ENCODE assay signal across 1 cellular context in the genomic region with DNA sequence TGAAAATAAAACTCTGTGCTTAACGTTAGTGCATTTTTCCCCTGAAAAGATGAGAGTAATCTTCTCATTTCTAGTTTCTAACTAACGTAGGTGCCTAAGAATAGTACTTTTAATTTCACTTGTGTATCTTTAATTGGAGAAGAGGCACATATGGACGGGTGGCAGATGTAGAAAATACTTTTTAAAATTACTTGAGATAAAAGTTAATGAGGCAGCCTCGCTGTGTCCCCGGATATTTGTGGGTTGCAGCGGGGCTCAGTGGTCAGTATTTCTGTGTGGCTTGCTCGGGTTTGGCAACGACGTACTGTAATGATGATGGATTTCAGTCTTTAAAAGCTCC.
TF ChIP-seq lines count a peak whose summit lies in the region.

No MANE protein-coding gene starts in this region.

TF ChIP-seq in HepG2, 621 proteins besides CTCF, POLR2A, EP300 and RAD21 (continued from another document):
- TF ChIP-seq, protein P1, sequence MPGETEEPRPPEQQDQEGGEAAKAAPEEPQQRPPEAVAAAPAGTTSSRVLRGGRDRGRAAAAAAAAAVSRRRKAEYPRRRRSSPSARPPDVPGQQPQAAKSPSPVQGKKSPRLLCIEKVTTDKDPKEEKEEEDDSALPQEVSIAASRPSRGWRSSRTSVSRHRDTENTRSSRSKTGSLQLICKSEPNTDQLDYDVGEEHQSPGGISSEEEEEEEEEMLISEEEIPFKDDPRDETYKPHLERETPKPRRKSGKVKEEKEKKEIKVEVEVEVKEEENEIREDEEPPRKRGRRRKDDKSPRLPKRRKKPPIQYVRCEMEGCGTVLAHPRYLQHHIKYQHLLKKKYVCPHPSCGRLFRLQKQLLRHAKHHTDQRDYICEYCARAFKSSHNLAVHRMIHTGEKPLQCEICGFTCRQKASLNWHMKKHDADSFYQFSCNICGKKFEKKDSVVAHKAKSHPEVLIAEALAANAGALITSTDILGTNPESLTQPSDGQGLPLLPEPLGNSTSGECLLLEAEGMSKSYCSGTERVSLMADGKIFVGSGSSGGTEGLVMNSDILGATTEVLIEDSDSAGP (CRISPR knock-in tag; IDR thresholded peaks at IDR 0.05; ENCODE audit: borderline replicate concordance): no peak
- TF ChIP-seq ZNF629 (CRISPR knock-in tag; conservative IDR thresholded peaks at IDR 0.05): no peak
- TF ChIP-seq ZFP36L1 (CRISPR knock-in tag; IDR thresholded peaks at IDR 0.05): no peak
- no peak for TF ChIP-seq ZNF569 (CRISPR knock-in tag; IDR thresholded peaks at IDR 0.05; ENCODE audit: borderline replicate concordance)
- TF ChIP-seq, protein P2, sequence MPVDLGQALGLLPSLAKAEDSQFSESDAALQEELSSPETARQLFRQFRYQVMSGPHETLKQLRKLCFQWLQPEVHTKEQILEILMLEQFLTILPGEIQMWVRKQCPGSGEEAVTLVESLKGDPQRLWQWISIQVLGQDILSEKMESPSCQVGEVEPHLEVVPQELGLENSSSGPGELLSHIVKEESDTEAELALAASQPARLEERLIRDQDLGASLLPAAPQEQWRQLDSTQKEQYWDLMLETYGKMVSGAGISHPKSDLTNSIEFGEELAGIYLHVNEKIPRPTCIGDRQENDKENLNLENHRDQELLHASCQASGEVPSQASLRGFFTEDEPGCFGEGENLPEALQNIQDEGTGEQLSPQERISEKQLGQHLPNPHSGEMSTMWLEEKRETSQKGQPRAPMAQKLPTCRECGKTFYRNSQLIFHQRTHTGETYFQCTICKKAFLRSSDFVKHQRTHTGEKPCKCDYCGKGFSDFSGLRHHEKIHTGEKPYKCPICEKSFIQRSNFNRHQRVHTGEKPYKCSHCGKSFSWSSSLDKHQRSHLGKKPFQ (CRISPR knock-in tag; IDR thresholded peaks at IDR 0.05; ENCODE audit: insufficient replicate concordance): no peak
- TF ChIP-seq, protein P3, sequence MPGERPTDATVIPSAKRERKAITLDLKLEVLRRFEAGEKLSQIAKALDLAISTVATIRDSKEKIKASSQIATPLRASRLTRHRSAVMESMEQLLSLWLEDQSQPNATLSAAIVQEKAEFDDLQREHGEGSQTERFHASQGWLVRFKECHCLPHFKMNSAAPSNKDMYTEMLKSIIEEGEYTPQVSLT (CRISPR knock-in tag; IDR thresholded peaks at IDR 0.05; ENCODE audit: borderline replicate concordance, low read depth): no peak
- no peak for TF ChIP-seq TOE1 (CRISPR knock-in tag; IDR thresholded peaks at IDR 0.05)
- no peak for TF ChIP-seq SUZ12 (IDR thresholded peaks at IDR 0.05; ENCODE audit: low read depth, low read length)
- no peak for TF ChIP-seq MAF1 (CRISPR knock-in tag; IDR thresholded peaks at IDR 0.05; ENCODE audit: borderline replicate concordance)
- no peak for TF ChIP-seq ATF1 (CRISPR knock-in tag; IDR thresholded peaks at IDR 0.05)
- TF ChIP-seq SIN3B (IDR thresholded peaks at IDR 0.05; ENCODE audit: low read length): no peak
- TF ChIP-seq RCOR2 (CRISPR knock-in tag; IDR thresholded peaks at IDR 0.05): no peak
- TF ChIP-seq, protein P4, sequence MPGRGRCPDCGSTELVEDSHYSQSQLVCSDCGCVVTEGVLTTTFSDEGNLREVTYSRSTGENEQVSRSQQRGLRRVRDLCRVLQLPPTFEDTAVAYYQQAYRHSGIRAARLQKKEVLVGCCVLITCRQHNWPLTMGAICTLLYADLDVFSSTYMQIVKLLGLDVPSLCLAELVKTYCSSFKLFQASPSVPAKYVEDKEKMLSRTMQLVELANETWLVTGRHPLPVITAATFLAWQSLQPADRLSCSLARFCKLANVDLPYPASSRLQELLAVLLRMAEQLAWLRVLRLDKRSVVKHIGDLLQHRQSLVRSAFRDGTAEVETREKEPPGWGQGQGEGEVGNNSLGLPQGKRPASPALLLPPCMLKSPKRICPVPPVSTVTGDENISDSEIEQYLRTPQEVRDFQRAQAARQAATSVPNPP (CRISPR knock-in tag; IDR thresholded peaks at IDR 0.05): no peak
- TF ChIP-seq ZNF557 (CRISPR knock-in tag; IDR thresholded peaks at IDR 0.05): no peak
- no peak for TF ChIP-seq TMF1 (CRISPR knock-in tag; IDR thresholded peaks at IDR 0.05; ENCODE audit: low read depth)
- TF ChIP-seq ZNF33B (CRISPR knock-in tag; IDR thresholded peaks at IDR 0.05): no peak
- no peak for TF ChIP-seq ATF7-NPFF (CRISPR knock-in tag; IDR thresholded peaks at IDR 0.05; ENCODE audit: low read depth)
- TF ChIP-seq ZNF781 (CRISPR knock-in tag; IDR thresholded peaks at IDR 0.05; ENCODE audit: borderline replicate concordance, not compliant biosample characterization): no peak
TF ChIP-seq in HepG2: peak in this region for 0.
